ENCODE assay signal across 8 cellular contexts in the genomic region with DNA sequence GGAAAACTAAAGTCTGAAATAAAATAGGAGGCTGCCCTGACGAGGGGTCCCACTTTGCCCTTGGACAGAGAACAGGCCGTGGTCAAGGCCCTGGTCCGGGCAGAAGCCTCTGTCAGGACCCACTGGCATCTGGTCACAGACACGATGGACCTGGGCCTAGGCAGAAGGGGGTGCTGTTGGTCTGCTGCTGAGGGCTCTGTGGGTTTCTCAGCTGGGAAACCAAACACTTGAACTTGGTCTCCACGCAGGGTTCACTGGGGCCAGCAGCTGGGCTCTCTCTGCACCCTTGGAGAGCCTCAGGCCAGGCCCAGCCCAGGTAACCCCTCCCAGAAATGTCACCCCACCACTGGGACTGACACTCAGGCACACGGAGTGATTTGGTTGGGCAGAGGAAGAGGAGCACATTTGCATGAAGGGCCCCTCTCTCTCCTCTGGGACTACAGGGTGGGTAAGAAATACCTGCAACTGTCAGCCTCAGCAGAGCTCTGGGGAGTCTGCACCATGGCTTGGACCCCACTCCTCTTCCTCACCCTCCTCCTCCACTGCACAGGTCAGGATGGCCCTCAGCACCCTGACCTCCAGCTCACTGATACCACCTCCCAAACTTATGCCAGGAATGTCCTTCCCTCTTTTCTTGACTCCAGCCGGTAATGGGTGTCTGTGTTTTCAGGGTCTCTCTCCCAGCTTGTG. TPM values are rescaled to one million over a fixed set of nuclear protein-coding genes. Genes with fewer than 3 reads are reported as not detected.
DNase-seq lines count a peak whose midpoint lies in the region; ATAC-seq and TF ChIP-seq lines count a peak whose summit lies in the region.

No MANE protein-coding gene starts in this region.

- peak; percentile 25; the same call in 1 of the 2 replicates for TF ChIP-seq CTCF in A673 (conservative IDR thresholded peaks at IDR 0.05; ENCODE audit: low read depth, low read length)
- peak; percentile 57 for TF ChIP-seq CTCF in chondrocyte (IDR thresholded peaks at IDR 0.05)
- TF ChIP-seq CTCF in retinal pigment epithelial cell (conservative IDR thresholded peaks at IDR 0.05; ENCODE audit: low read depth, low read length) = peak; percentile 33

- intact Hi-C loops in A673 (cut with micrococcal nuclease; ENCODE audit: unreplicated experiment) = no loop called here

- DNase-seq in A673 (ENCODE audit: low spot score) (no peak), chondrocyte (ENCODE audit: low spot score) (no peak), retinal pigment epithelial cell (ENCODE audit: low read depth) (no peak), NCI-H2227 treated with DMSO at 0.1 percent for 48 hours (lab: John Stamatoyannopoulos, UW) (no peak), H4 (ENCODE audit: low spot score) (no peak)
- no peak for DNase-seq in activated CD4-positive, alpha-beta memory T cell treated with anti-CD3 and anti-CD28 coated beads, Interleukin-2, amount 10 ng/mL, durations not matched to agents 7 days and 5 days

- H3K36me3 ChIP-seq in A673 (ENCODE audit: insufficient read depth, low read length, poor library complexity, severe bottlenecking) = no peaks in the 10 kb centered on the region

- POLR2A ChIA-PET in A673 (lab: Charles Lee; ENCODE audit: low non-redundant PET) = no interaction called here
- POLR2A ChIA-PET in activated CD4-positive, alpha-beta memory T cell treated with anti-CD3 and anti-CD28 coated beads, Interleukin-2, amount 10 ng/mL, durations not matched to agents 7 days and 5 days (lab: Charles Lee) = no interaction called here

- no peak overlapping the region for H3K27ac ChIP-seq in A673 (ENCODE audit: low read depth, low read length, poor library complexity, severe bottlenecking)

- peaks cover 2% of the 10 kb centered on the region for H3K36me3 Mint-ChIP-seq in chondrocyte (ENCODE audit: low read depth)
- H3K36me3 Mint-ChIP-seq in activated CD4-positive, alpha-beta memory T cell treated with anti-CD3 and anti-CD28 coated beads, Interleukin-2, amount 10 ng/mL, durations not matched to agents 7 days and 5 days (ENCODE audit: low read depth) = no peaks in the 10 kb centered on the region

- H3K27me3 ChIP-seq in A673 (replicated peaks; ENCODE audit: insufficient read depth, low read depth, low read length, poor library complexity) = no peaks in the 10 kb centered on the region

- no TSS peak for BruUV-seq in A673 (replicated peaks; lab: Mats Ljungman, UMichigan)

- no peak overlapping the region for H3K27ac Mint-ChIP-seq in chondrocyte (ENCODE audit: unreplicated experiment)
- H3K27ac Mint-ChIP-seq in activated CD4-positive, alpha-beta memory T cell treated with anti-CD3 and anti-CD28 coated beads, Interleukin-2, amount 10 ng/mL, durations not matched to agents 7 days and 5 days = no peak overlapping the region

- H3K4me3 Mint-ChIP-seq in chondrocyte (ENCODE audit: unreplicated experiment) = no peak overlapping the region
- H3K4me3 Mint-ChIP-seq in activated CD4-positive, alpha-beta memory T cell treated with anti-CD3 and anti-CD28 coated beads, Interleukin-2, amount 10 ng/mL, durations not matched to agents 7 days and 5 days = no peak overlapping the region

- no peaks in the 10 kb centered on the region for H3K9me3 Mint-ChIP-seq in chondrocyte (ENCODE audit: low read depth)
- H3K9me3 Mint-ChIP-seq in activated CD4-positive, alpha-beta memory T cell treated with anti-CD3 and anti-CD28 coated beads, Interleukin-2, amount 10 ng/mL, durations not matched to agents 7 days and 5 days = no peaks in the 10 kb centered on the region

- CTCF ChIA-PET in A673 (lab: Charles Lee) = interaction anchor here (0.5 kb wide), 1 partner anchor 453 kb away, joined by 3 read pairs; no protein-coding TSS in a partner anchor
- CTCF ChIA-PET in activated CD4-positive, alpha-beta memory T cell treated with anti-CD3 and anti-CD28 coated beads, Interleukin-2, amount 10 ng/mL, durations not matched to agents 7 days and 5 days (lab: Charles Lee) = interaction anchor here (1.1 kb wide), 1 partner anchor 78 kb away, joined by 3 read pairs; a partner anchor contains a TSS

- H3K4me1 Mint-ChIP-seq in chondrocyte (ENCODE audit: low read depth) = peaks cover 9% of the 10 kb centered on the region
- no peaks in the 10 kb centered on the region for H3K4me1 Mint-ChIP-seq in activated CD4-positive, alpha-beta memory T cell treated with anti-CD3 and anti-CD28 coated beads, Interleukin-2, amount 10 ng/mL, durations not matched to agents 7 days and 5 days

- no peaks in the 10 kb centered on the region for H3K4me1 ChIP-seq in A673 (ENCODE audit: insufficient read depth, low read length, poor library complexity, severe bottlenecking)

- no peak overlapping the region for H3K4me3 ChIP-seq in A673 (ENCODE audit: low read depth, low read length, poor library complexity, severe bottlenecking)
- H3K4me3 ChIP-seq in retinal pigment epithelial cell (ENCODE audit: low read length) = no peak overlapping the region

- peaks cover 15% of the 10 kb centered on the region for H3K27me3 Mint-ChIP-seq in chondrocyte (ENCODE audit: low read depth)
- H3K27me3 Mint-ChIP-seq in activated CD4-positive, alpha-beta memory T cell treated with anti-CD3 and anti-CD28 coated beads, Interleukin-2, amount 10 ng/mL, durations not matched to agents 7 days and 5 days = peaks cover 16% of the 10 kb centered on the region

- ATAC-seq in GM18861 (IDR thresholded peaks at IDR 0.05; ENCODE audit: unreplicated experiment) = peak; percentile 44
- peak; percentile 60 for ATAC-seq in HG03342 (IDR thresholded peaks at IDR 0.05; ENCODE audit: unreplicated experiment)

- H3K9me3 ChIP-seq in A673 (ENCODE audit: low read depth, low read length, poor library complexity, severe bottlenecking) = no peaks in the 10 kb centered on the region

RNA-seq across cellular contexts. Expression of a gene that starts 48.1 kb away (rescaled TPM):
- total RNA-seq in A673 (2021) (60.2 and 60.4 TPM in 2 replicates), chondrocyte (23.3 to 38.1 TPM (median 25.8 TPM) in 3 replicates)
- total RNA-seq in activated CD4-positive, alpha-beta memory T cell treated with anti-CD3 and anti-CD28 coated beads, Interleukin-2, amount 10 ng/mL, durations not matched to agents 7 days and 5 days = 10 to 100 TPM; 42.6 to 42.7 TPM
- total RNA-seq in H4 (2014; rRNA removed; shearing (Covaris generic)) = 9.3 and 10.8 TPM in 2 replicates
